Comparison of ENCODE assay signal across 19 cellular contexts in the genomic region with DNA sequence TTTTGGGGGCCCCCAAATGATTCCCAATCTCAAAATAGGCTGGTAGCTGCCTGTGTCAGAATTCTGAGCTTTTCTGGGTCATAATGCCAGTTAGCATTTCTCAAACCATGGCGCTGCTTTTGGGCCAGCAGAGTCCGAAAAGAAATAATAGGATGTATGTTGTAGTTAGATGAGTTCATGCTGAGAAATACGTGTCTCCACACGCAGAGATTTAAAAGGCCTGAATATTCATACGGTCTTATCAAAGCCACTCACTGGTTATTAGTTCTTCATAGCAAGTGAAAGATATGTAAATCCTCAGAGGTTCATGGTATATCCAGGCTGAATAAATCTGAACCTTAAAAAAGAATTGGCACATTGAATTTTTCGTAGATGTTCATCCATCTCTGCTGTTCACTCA.
DNase-seq lines count a peak whose midpoint lies in the region; FAIRE-seq and TF ChIP-seq lines count a peak whose summit lies in the region.
"Had no signal": no experiment of that assay in that cellular context is flagged by ENCODE, and none has a peak within 500 bp of the region (broad histone marks: within the 10 kb centered on the region; RNA-seq: fewer than 3 reads in every experiment).

No MANE protein-coding gene starts in this region.

- H3K79me2 ChIP-seq in keratinocyte (ENCODE audit: control insufficient read depth, insufficient read depth, low read length) = no peaks in the 10 kb centered on the region

- dilution Hi-C loops in keratinocyte (cut with MboI; ENCODE audit: extremely low pct_ligation_motif_present, low sequenced_read_pairs) = no loop called here

- H3K4me1 ChIP-seq in keratinocyte (ENCODE audit: control insufficient read depth, extremely low read depth, insufficient read depth, low read length) (peaks cover 9% of the 10 kb centered on the region), HAP-1 (no peaks in the 10 kb centered on the region)

- H3K9ac ChIP-seq in keratinocyte (ENCODE audit: control insufficient read depth, extremely low read depth, insufficient read depth, low read length) = no peak overlapping the region

- H3K27me3 ChIP-seq in bronchial epithelial cell (ENCODE audit: control insufficient read depth, insufficient read depth, low read length) (no peaks in the 10 kb centered on the region), keratinocyte (ENCODE audit: control insufficient read depth, extremely low read depth, insufficient read depth, low read length) (no peaks in the 10 kb centered on the region), HAP-1 (ENCODE audit: low read depth) (no peaks in the 10 kb centered on the region)

- H4K20me1 ChIP-seq in keratinocyte (ENCODE audit: control insufficient read depth, extremely low read depth, insufficient read depth, low read length) = no peaks in the 10 kb centered on the region

- peak; percentile 1 for DNase-seq in NCI-H345 (lab: John Stamatoyannopoulos, UW)
- DNase-seq in NCI-H345 treated with DMSO at 0.1 percent for 48 hours (lab: John Stamatoyannopoulos, UW; ENCODE audit: unreplicated experiment) = no peak
- DNase-seq in bronchial epithelial cell (ENCODE audit: low read depth) = peak; percentile 41
- DNase-seq in keratinocyte (ENCODE audit: low read depth, low spot score) = peak; percentile 13
- DNase-seq in nephron progenitor cell = no peak
- DNase-seq in HAP-1 (ENCODE audit: low spot score in 2 of 2) = no peak
- DNase-seq in SKM-1 (lab: John Stamatoyannopoulos, UW; ENCODE audit: unreplicated experiment) = no peak
- DNase-seq: CD4-positive, CD25-positive, alpha-beta regulatory T cell; DND-41; HCEC 1CT; MG63; NCI-H1048; NCI-H1417 treated with DMSO at 0.1 percent for 48 hours; NCI-H1930; NCI-H226; SIG-M5 had no signal

- H3K9me1 ChIP-seq in keratinocyte (ENCODE audit: control insufficient read depth, extremely low read depth, insufficient read depth, low read length) = no peaks in the 10 kb centered on the region

- peak overlapping the region; percentile 2 for H3K4me2 ChIP-seq in keratinocyte (ENCODE audit: control insufficient read depth, extremely low read depth, insufficient read depth, low read depth, low read length)
- H3K4me2 ChIP-seq: GM23338 had no signal

- no peak overlapping the region for H3K4me3 ChIP-seq in bronchial epithelial cell (ENCODE audit: low read depth, low read length)
- no peak overlapping the region for H3K4me3 ChIP-seq in keratinocyte (ENCODE audit: control insufficient read depth in 2 of 3, extremely low read depth in 1 of 3, insufficient read depth in 2 of 3, low read depth in 1 of 3, low read length in 3 of 3)
- no peak overlapping the region for H3K4me3 ChIP-seq in HAP-1
- H3K4me3 ChIP-seq: GM23338, MG63 had no signal

- no peaks in the 10 kb centered on the region for H3K36me3 ChIP-seq in bronchial epithelial cell (ENCODE audit: control insufficient read depth, insufficient read depth, low read length)
- H3K36me3 ChIP-seq in keratinocyte (ENCODE audit: control insufficient read depth in 2 of 2, extremely low read depth in 1 of 2, insufficient read depth in 2 of 2, low read length in 2 of 2) = no peaks in the 10 kb centered on the region
- no peaks in the 10 kb centered on the region for H3K36me3 ChIP-seq in HAP-1 (replicated peaks)
- H3K36me3 ChIP-seq: MG63 had no signal

- H3K4me1 Mint-ChIP-seq in nephron progenitor cell = peaks cover 71% of the 10 kb centered on the region
- H3K4me1 Mint-ChIP-seq: B cell; CD4-positive, CD25-positive, alpha-beta regulatory T cell had no signal

- no peak overlapping the region for H3K27ac ChIP-seq in keratinocyte (ENCODE audit: control insufficient read depth, insufficient read depth, low read length)

- TF ChIP-seq CTCF in bronchial epithelial cell (IDR thresholded peaks at IDR 0.05; ENCODE audit: insufficient read depth, low read length, severe bottlenecking) = no peak
- no peak for TF ChIP-seq CTCF in keratinocyte (optimal IDR thresholded peaks at IDR 0.05 in 1 of 3, IDR thresholded peaks at IDR 0.05 in 1 of 3, conservative IDR thresholded peaks at IDR 0.05 in 1 of 3; ENCODE audit: extremely low read depth in 1 of 3, insufficient read depth in 2 of 3, low read length in 3 of 3)
- no peak for TF ChIP-seq CTCF in nephron progenitor cell (IDR thresholded peaks at IDR 0.05)

- no peak overlapping the region for H3K27ac Mint-ChIP-seq in nephron progenitor cell
- H3K27ac Mint-ChIP-seq: B cell; CD4-positive, CD25-positive, alpha-beta regulatory T cell; GM23338 had no signal

- no peak overlapping the region for H2AFZ ChIP-seq in keratinocyte (ENCODE audit: control insufficient read depth, low read length)
- H2AFZ ChIP-seq: GM23338 had no signal

- peaks cover 10% of the 10 kb centered on the region for H3K27me3 Mint-ChIP-seq in nephron progenitor cell (ENCODE audit: low read depth, poor library complexity)

- H3K9me3 ChIP-seq in keratinocyte (ENCODE audit: control insufficient read depth, low read depth, low read length) (no peaks in the 10 kb centered on the region), HAP-1 (no peaks in the 10 kb centered on the region)
- H3K9me3 ChIP-seq: MG63 had no signal

- H3K4me3 Mint-ChIP-seq in nephron progenitor cell = no peak overlapping the region
- H3K4me3 Mint-ChIP-seq: B cell; CD4-positive, CD25-positive, alpha-beta regulatory T cell; GM23338 had no signal

- peaks cover 20% of the 10 kb centered on the region for H3K9me3 Mint-ChIP-seq in nephron progenitor cell
- H3K9me3 Mint-ChIP-seq: GM23338 had no signal

- no peak for FAIRE-seq in bronchial epithelial cell (lab: Jason Lieb, UNC)
- FAIRE-seq in keratinocyte (lab: Jason Lieb, UNC) = peak; percentile 17
- FAIRE-seq: GM12891 had no signal

- in situ Hi-C loops in HAP-1 (cut with MboI; ENCODE audit: low sequenced_read_pairs) = no loop called here

- H3K36me3 Mint-ChIP-seq in nephron progenitor cell (ENCODE audit: low read depth) = peaks cover 8% of the 10 kb centered on the region

Comparison
In these comparisons a context has a peak if more than half of its experiments do, and no peak if none do; other contexts are left out.
1. DNase-seq: peak in NCI-H345 (single experiment), bronchial epithelial cell (single experiment) and keratinocyte (single experiment); none in NCI-H345 treated with DMSO at 0.1 percent for 48 hours (single experiment), nephron progenitor cell (single experiment), HAP-1 (0 of 2) and SKM-1 (single experiment).